Comparison of ENCODE assay signal across 28 cellular contexts in genomic region chr1:41412748-41413147, GRCh38. TPM values are rescaled to one million over a fixed set of nuclear protein-coding genes. Genes with fewer than 3 reads are reported as not detected.
A peak's percentile ranks its signal among the peaks of the same experiment; 100 is the strongest.
DNase-seq lines count a peak whose midpoint lies in the region; TF ChIP-seq lines count a peak whose summit lies in the region.
"Had no signal": no experiment of that assay in that cellular context is flagged by ENCODE, and none has a peak within 500 bp of the region (broad histone marks: within the 10 kb centered on the region; RNA-seq: fewer than 3 reads in every experiment).

No MANE protein-coding gene starts in this region.

- H2BK5ac ChIP-seq in H9 (ENCODE audit: insufficient read length, low read length) = no peak overlapping the region

- no peak overlapping the region for H3T11ph ChIP-seq in H9 (ENCODE audit: low read length)

- no peak overlapping the region for H3K4me3 ChIP-seq in breast epithelium
- no peak overlapping the region for H3K4me3 ChIP-seq in WERI-Rb-1 (ENCODE audit: low read depth, low read length)
- no peak overlapping the region for H3K4me3 ChIP-seq in neural progenitor cell
- H3K4me3 ChIP-seq: SJSA1, suprapubic skin had no signal

- H3K56ac ChIP-seq in H9 (ENCODE audit: insufficient read length, low read depth, low read length) = no peak overlapping the region

- no peak overlapping the region for H2BK20ac ChIP-seq in H9 (ENCODE audit: low read depth, low read length, poor library complexity, severe bottlenecking)

- no peak overlapping the region for H3K18ac ChIP-seq in H9 (ENCODE audit: insufficient read length, low read depth, low read length)

- no peaks in the 10 kb centered on the region for H3K36me3 ChIP-seq in breast epithelium
- H3K36me3 ChIP-seq in WERI-Rb-1 = no peaks in the 10 kb centered on the region
- no peaks in the 10 kb centered on the region for H3K36me3 ChIP-seq in neural progenitor cell
- H3K36me3 ChIP-seq: SJSA1, suprapubic skin had no signal

- H3K9me3 ChIP-seq in breast epithelium (no peaks in the 10 kb centered on the region), H9 (ENCODE audit: control insufficient read depth, low read depth, low read length) (no peaks in the 10 kb centered on the region), WERI-Rb-1 (ENCODE audit: severe bottlenecking) (no peaks in the 10 kb centered on the region), neural progenitor cell (ENCODE audit: low read depth) (no peaks in the 10 kb centered on the region)
- H3K9me3 ChIP-seq: SJSA1, suprapubic skin had no signal

- no peaks in the 10 kb centered on the region for H3K27me3 ChIP-seq in breast epithelium
- H3K27me3 ChIP-seq in H9 (ENCODE audit: insufficient read depth, low read length) = no peaks in the 10 kb centered on the region
- peaks cover 8% of the 10 kb centered on the region for H3K27me3 ChIP-seq in WERI-Rb-1 (ENCODE audit: insufficient read depth, low read depth, severe bottlenecking)
- no peaks in the 10 kb centered on the region for H3K27me3 ChIP-seq in neural progenitor cell

- H3K23me2 ChIP-seq in H9 (ENCODE audit: insufficient read length, low read depth, low read length, poor library complexity, severe bottlenecking) = no peaks in the 10 kb centered on the region

- no peak overlapping the region for H2AK5ac ChIP-seq in H9 (ENCODE audit: insufficient read length, low read length)

- CTCF ChIA-PET in MCF 10A (lab: Yijun Ruan, JAX) = interaction anchor here (0.8 to 1.0 kb wide), 2 partner anchors 31 to 130 kb away, joined by 3 to 5 read pairs; no protein-coding TSS in a partner anchor

- H3K4me3 Mint-ChIP-seq in MCF 10A (ENCODE audit: unreplicated experiment) (no peak overlapping the region), H9 (no peak overlapping the region; a peak in 1 of 5 replicates), neural progenitor cell (no peak overlapping the region)
- H3K4me3 Mint-ChIP-seq: activated naive CD4-positive, alpha-beta T cell treated with anti-CD3 and anti-CD28 coated beads, Interleukin-2, amount 50 U/mL, for 24 hours; activated T-helper 1 cell treated with anti-CD3 and anti-CD28 coated beads, Interleukin-12 subunit alpha, Interleukin-12 subunit beta, Interleukin-2, Interleukin-4 antibody, amounts not matched to agents 30 ng/mL and 10 ng/mL and 1 ng/mL, durations not matched to agents 14 hours and 24 hours and 36 hours; effector memory CD8-positive, alpha-beta T cell; memory B cell; T-cell had no signal

- H3K79me2 ChIP-seq in H9 (ENCODE audit: insufficient read depth, low read length) (no peaks in the 10 kb centered on the region), neural progenitor cell (ENCODE audit: low read depth) (no peaks in the 10 kb centered on the region)

- H3K4me1 Mint-ChIP-seq in MCF 10A (ENCODE audit: insufficient read depth, unreplicated experiment) (peaks cover 18% of the 10 kb centered on the region), H9 (peaks cover 23 to 34% of the 10 kb centered on the region in 2 experiments), neural progenitor cell (peaks cover 17% of the 10 kb centered on the region)
- H3K4me1 Mint-ChIP-seq: activated naive CD4-positive, alpha-beta T cell treated with anti-CD3 and anti-CD28 coated beads, Interleukin-2, amount 50 U/mL, for 24 hours; memory B cell; T-cell had no signal

- no peak overlapping the region for H2BK120ac ChIP-seq in H9 (ENCODE audit: low read depth, low read length, poor library complexity, severe bottlenecking)

- no peak overlapping the region for H4K8ac ChIP-seq in H9 (replicated peaks; ENCODE audit: insufficient read length, low read depth, low read length)

- POLR2A ChIA-PET in MCF 10A (lab: Yijun Ruan, JAX) = no interaction called here

- H4K5ac ChIP-seq in H9 (ENCODE audit: insufficient read length, low read depth, low read length) = no peak overlapping the region

- H4K91ac ChIP-seq in H9 (ENCODE audit: insufficient read length, low read depth, low read length) = no peak overlapping the region

- no CpG with 5 or more reads among the region's 8 CpGs for WGBS in H9 (ENCODE audit: extremely low coverage, insufficient read length, low lambda C conversion rate)

- H4K20me1 ChIP-seq in H9 (ENCODE audit: control insufficient read depth, insufficient read depth, insufficient read length) (no peaks in the 10 kb centered on the region), neural progenitor cell (ENCODE audit: low read depth) (no peaks in the 10 kb centered on the region)

- no peak overlapping the region for H2BK12ac ChIP-seq in H9 (ENCODE audit: insufficient read length, low read depth, low read length)

- TF ChIP-seq CTCF in MCF 10A (IDR thresholded peaks at IDR 0.05; ENCODE audit: unreplicated experiment) (no peak), breast epithelium (IDR thresholded peaks at IDR 0.05) (no peak), H9 (conservative IDR thresholded peaks at IDR 0.05) (no peak), WERI-Rb-1 (IDR thresholded peaks at IDR 0.05; ENCODE audit: low read depth, low read length) (no peak), neural progenitor cell (IDR thresholded peaks at IDR 0.05) (no peak)

- H3K27me3 Mint-ChIP-seq in MCF 10A (ENCODE audit: insufficient read depth, unreplicated experiment) = peaks cover 34% of the 10 kb centered on the region
- H3K27me3 Mint-ChIP-seq in H9 (ENCODE audit: low read depth) = peaks cover 20% of the 10 kb centered on the region
- peaks cover 22% of the 10 kb centered on the region for H3K27me3 Mint-ChIP-seq in neural progenitor cell (ENCODE audit: insufficient read depth, low read depth)

- no peak overlapping the region for H3K4ac ChIP-seq in H9 (ENCODE audit: low read depth, low read length)

- intact Hi-C loops in MCF 10A (cut with micrococcal nuclease) (no loop called here), breast epithelium (cut with DNase I; ENCODE audit: low total_unique reads) (loop anchor here (10.0 kb wide), 1 partner anchor 128 kb away; no protein-coding TSS in a partner anchor)

- H3K36me3 Mint-ChIP-seq in MCF 10A (ENCODE audit: insufficient read depth, unreplicated experiment) = no peaks in the 10 kb centered on the region
- H3K36me3 Mint-ChIP-seq in H9 (ENCODE audit: insufficient read depth in 1 of 3, low read depth in 3 of 3) = no peaks in the 10 kb centered on the region; a peak in 1 of 7 replicates
- H3K36me3 Mint-ChIP-seq in neural progenitor cell = no peaks in the 10 kb centered on the region
- H3K36me3 Mint-ChIP-seq: activated naive CD4-positive, alpha-beta T cell treated with anti-CD3 and anti-CD28 coated beads, Interleukin-2, amount 50 U/mL, for 24 hours; memory B cell; T-cell had no signal

- H3K9me3 Mint-ChIP-seq in MCF 10A (ENCODE audit: unreplicated experiment) = no peaks in the 10 kb centered on the region
- H3K9me3 Mint-ChIP-seq in H9 = no peaks in the 10 kb centered on the region; a peak in 1 of 5 replicates
- peaks cover 2% of the 10 kb centered on the region for H3K9me3 Mint-ChIP-seq in neural progenitor cell
- H3K9me3 Mint-ChIP-seq: activated naive CD4-positive, alpha-beta T cell treated with anti-CD3 and anti-CD28 coated beads, Interleukin-2, amount 50 U/mL, for 24 hours; activated T-helper 1 cell treated with anti-CD3 and anti-CD28 coated beads, Interleukin-12 subunit alpha, Interleukin-12 subunit beta, Interleukin-2, Interleukin-4 antibody, amounts not matched to agents 30 ng/mL and 10 ng/mL and 1 ng/mL, durations not matched to agents 14 hours and 24 hours and 36 hours had no signal

- no peak overlapping the region for H2AFZ ChIP-seq in H9 (ENCODE audit: low read length)
- H2AFZ ChIP-seq in neural progenitor cell (replicated peaks) = no peak overlapping the region

- H3K9ac ChIP-seq in H9 (ENCODE audit: extremely low read depth, insufficient read length, low read length) (no peak overlapping the region), neural progenitor cell (no peak overlapping the region)
- H3K9ac ChIP-seq: KMS-11 had no signal

- no peak overlapping the region for H3K14ac ChIP-seq in H9 (ENCODE audit: insufficient read depth, low read length)

- H3K4me2 ChIP-seq in H9 (ENCODE audit: insufficient read depth, insufficient read length, low read length) (no peak overlapping the region), neural progenitor cell (no peak overlapping the region)
- H3K4me2 ChIP-seq: KMS-11 had no signal

- no peak for TF ChIP-seq POLR2A in breast epithelium (IDR thresholded peaks at IDR 0.05)

- H3K4me1 ChIP-seq in breast epithelium = no peaks in the 10 kb centered on the region
- no peaks in the 10 kb centered on the region for H3K4me1 ChIP-seq in H9 (ENCODE audit: insufficient read depth, low read length)
- peaks cover 23% of the 10 kb centered on the region for H3K4me1 ChIP-seq in neural progenitor cell
- H3K4me1 ChIP-seq: foreskin keratinocyte had no signal

- H3K27ac Mint-ChIP-seq in MCF 10A (ENCODE audit: low read depth, unreplicated experiment) (peak overlapping the region; percentile 43), H9 (peak overlapping the region in 2 of 3 experiments; percentile 83 to 84; a peak in 5 of 7 replicates), neural progenitor cell (peak overlapping the region; percentile 24)
- H3K27ac Mint-ChIP-seq: activated naive CD4-positive, alpha-beta T cell treated with anti-CD3 and anti-CD28 coated beads, Interleukin-2, amount 50 U/mL, for 24 hours; activated T-helper 1 cell treated with anti-CD3 and anti-CD28 coated beads, Interleukin-12 subunit alpha, Interleukin-12 subunit beta, Interleukin-2, Interleukin-4 antibody, amounts not matched to agents 30 ng/mL and 10 ng/mL and 1 ng/mL, durations not matched to agents 14 hours and 24 hours and 36 hours; effector memory CD8-positive, alpha-beta T cell; memory B cell; T-cell had no signal

- no peak overlapping the region for H2BK15ac ChIP-seq in H9 (ENCODE audit: low read depth, low read length)

- no peaks in the 10 kb centered on the region for H3F3A ChIP-seq in neural progenitor cell (ENCODE audit: low read depth)

- BruUV-seq in MCF 10A (replicated peaks; lab: Mats Ljungman, UMichigan) = no TSS peak

- no peak overlapping the region for H3K23ac ChIP-seq in H9 (ENCODE audit: insufficient read length, low read depth, low read length)

- DNase-seq in MCF 10A (ENCODE audit: unreplicated experiment) (no peak), breast epithelium (ENCODE audit: low spot score in 2 of 2) (no peak), H9 (no peak), WERI-Rb-1 (peak; percentile 56), neural progenitor cell (ENCODE audit: low spot score) (no peak), cerebellum (ENCODE audit: low spot score) (no peak), H4 (ENCODE audit: low spot score) (no peak)
- no peak for DNase-seq in stimulated activated CD4-positive, alpha-beta T cell treated with anti-CD3 and anti-CD28 coated beads, Interleukin-1b, Interleukin-23, amount 100 ng/mL, for 48 hours
- DNase-seq: activated CD4-positive, alpha-beta T cell treated with anti-CD3 and anti-CD28 coated beads, Interleukin-2, amount 50 U/mL, for 48 hours; activated CD8-positive, alpha-beta memory T cell treated with anti-CD3 and anti-CD28 coated beads, Interleukin-2, amount 50 U/mL, for 4 hours; amygdala; C1 segment of cervical spinal cord; cortex of kidney; effector memory CD8-positive, alpha-beta T cell; foreskin keratinocyte; H7; NCI-H1417 treated with DMSO at 0.1 percent for 48 hours; NCI-H446 treated with DMSO at 0.1 percent for 48 hours; stimulated activated CD4-positive, alpha-beta T cell treated with anti-CD3 and anti-CD28 coated beads, Interleukin-15, amount 100 ng/mL, for 24 hours; stimulated activated naive CD4-positive, alpha-beta T cell; T-cell had no signal

- H3K79me1 ChIP-seq in H9 (ENCODE audit: insufficient read depth, low read depth, low read length, poor library complexity, severe bottlenecking) = no peaks in the 10 kb centered on the region

- H3K27ac ChIP-seq in breast epithelium (no peak overlapping the region), H9 (ENCODE audit: insufficient read length, low read depth, low read length) (no peak overlapping the region), WERI-Rb-1 (peak overlapping the region; percentile 40; the same call in 1 of the 2 replicates), neural progenitor cell (no peak overlapping the region)
- H3K27ac ChIP-seq: foreskin keratinocyte, KMS-11, SJSA1, suprapubic skin had no signal

RNA-seq across cellular contexts. Expression of gene FOXO6, which starts 51.5 kb away (rescaled TPM):
- total RNA-seq in MCF 10A (2022) (0.22 and 0.28 TPM in 2 replicates), breast epithelium (1 to 10 TPM in 1 of 3 donors, under 1 TPM in 1, not detected in 1; 0.98 to 1.3 TPM), H9 (2021) (0.83 and 0.99 TPM in 2 replicates), neural progenitor cell (ENCODE audit: low replicate concordance) (2.1 TPM in 1 of 2 replicates, not detected in the other), cerebellum (1.3 TPM)
- total RNA-seq in H4 (2014; rRNA removed; shearing (Covaris generic)) = 0.35 and 0.45 TPM in 2 replicates
- total RNA-seq: activated T-helper 1 cell treated with anti-CD3 and anti-CD28 coated beads, Interleukin-12 subunit alpha, Interleukin-12 subunit beta, Interleukin-2, Interleukin-4 antibody, amounts not matched to agents 30 ng/mL and 10 ng/mL and 1 ng/mL, durations not matched to agents 14 hours and 24 hours and 36 hours; esophagus mucosa had no signal

Comparison
In these comparisons a context has a peak if more than half of its experiments do, and no peak if none do; other contexts are left out.
1. H3K27ac Mint-ChIP-seq: peak in every context shown above with its lines; median percentile 84 in H9; 43 in MCF 10A; 24 in neural progenitor cell.